Comparison of ENCODE assay signal across 29 cellular contexts in genomic region chr19:22604571-22605274, GRCh38. TPM values are rescaled to one million over a fixed set of nuclear protein-coding genes. Genes with fewer than 3 reads are reported as not detected.
"Had no signal": no experiment of that assay in that cellular context is flagged by ENCODE, and none has a peak within 500 bp of the region (broad histone marks: within the 10 kb centered on the region; RNA-seq: fewer than 3 reads in every experiment).

No MANE protein-coding gene starts in this region.

- H3K9me3 ChIP-seq: pancreas, psoas muscle, suprapubic skin, thoracic aorta, tibial artery, upper lobe of right lung had no signal

- H3K4me2 ChIP-seq: neural progenitor cell had no signal

- H3K27me3 ChIP-seq: neural progenitor cell, neutrophil, pancreas, suprapubic skin, upper lobe of right lung had no signal

- ATAC-seq: left lobe of liver; left ventricle myocardium superior; lower lobe of right lung; natural killer cell; pancreas; psoas muscle; right cardiac atrium; stimulated activated effector memory CD8-positive, alpha-beta T cell treated with anti-CD3 and anti-CD28 coated beads, Interleukin-12 subunit alpha, Interleukin-12 subunit beta, amount 100 ng/mL, for 72 hours; upper lobe of right lung had no signal

- H3K36me3 ChIP-seq: lower lobe of right lung, neural progenitor cell, neutrophil, pancreas, suprapubic skin, thoracic aorta, tibial artery, upper lobe of right lung had no signal

- H3K27ac ChIP-seq: lower lobe of right lung, neural progenitor cell, neutrophil, pancreas, psoas muscle, skin epidermis, suprapubic skin, thoracic aorta, tibial artery, upper lobe of right lung had no signal

- H3K4me3 ChIP-seq: lower lobe of right lung, neural progenitor cell, pancreas, psoas muscle, skin epidermis, suprapubic skin, thoracic aorta, tibial artery, upper lobe of right lung had no signal

- H3K4me1 ChIP-seq: lower lobe of right lung, neural progenitor cell, pancreas, psoas muscle, suprapubic skin, tibial artery, upper lobe of right lung had no signal

- DNase-seq: hypothalamus; islet precursor cell; left ventricle myocardium superior; lower lobe of right lung; mammary epithelial cell; mesenchymal stem cell; naive B cell; natural killer cell; nephron progenitor cell; occipital lobe; pancreas; psoas muscle; right cardiac atrium; stimulated activated CD4-positive, alpha-beta T cell treated with anti-CD3 and anti-CD28 coated beads, Interleukin-12 subunit alpha, Interleukin-12 subunit beta, amount 100 ng/mL, for 4 hours; stimulated activated CD4-positive, alpha-beta T cell treated with anti-CD3 and anti-CD28 coated beads, Interleukin-15, amount 100 ng/mL, for 24 hours; stimulated activated CD4-positive, alpha-beta T cell treated with anti-CD3 and anti-CD28 coated beads, Interleukin-2, amount 100 ng/mL, for 24 hours; stimulated activated CD4-positive, alpha-beta T cell treated with anti-CD3 and anti-CD28 coated beads, Interleukin-4, amount 100 ng/mL, for 24 hours; stimulated activated naive CD4-positive, alpha-beta T cell; tibial artery; trophoblast cell; upper lobe of right lung had no signal

- H2AFZ ChIP-seq: neural progenitor cell had no signal

RNA-seq across cellular contexts. Expression of gene ZNF492, which starts 29.4 kb away (rescaled TPM):
- total RNA-seq: left lobe of liver, mesothelial cell of epicardium, thoracic aorta had no signal
